Comparison of ENCODE assay signal across 15 cellular contexts in genomic region chr1:232591344-232591743, GRCh38. TPM values are rescaled to one million over a fixed set of nuclear protein-coding genes. Genes with fewer than 3 reads are reported as not detected.
DNase-seq lines count a peak whose midpoint lies in the region; ATAC-seq, FAIRE-seq and TF ChIP-seq lines count a peak whose summit lies in the region.
"Had no signal": no experiment of that assay in that cellular context is flagged by ENCODE, and none has a peak within 500 bp of the region (broad histone marks: within the 10 kb centered on the region; RNA-seq: fewer than 3 reads in every experiment).

No MANE protein-coding gene starts in this region.

- H3K79me2 ChIP-seq in HepG2 (ENCODE audit: insufficient read depth, low read length) = no peaks in the 10 kb centered on the region

- H4K20me1 ChIP-seq in HepG2 (ENCODE audit: insufficient read depth, low read length) = no peaks in the 10 kb centered on the region

- H3K4me2 ChIP-seq in HepG2 (ENCODE audit: low read depth, low read length) = no peak overlapping the region

- 92% methylated on average over 3 of the region's 3 CpGs for WGBS in right lobe of liver (ENCODE audit: insufficient coverage, low coverage, low lambda C conversion rate, missing lambda C conversion rate)
- WGBS in HepG2 (ENCODE audit: low lambda C conversion rate) = 31% methylated on average over 3 of the region's 3 CpGs

- in situ Hi-C loops in HepG2 (cut with HindIII; ENCODE audit: extremely low pct_ligation_motif_present, low pct_unique_long_range_greater_than_20kb) = no loop called here

- ATAC-seq in right lobe of liver (no peak), HepG2 (no peak), upper lobe of right lung (no peak), GM21367 (IDR thresholded peaks at IDR 0.05; ENCODE audit: unreplicated experiment) (no peak)
- ATAC-seq: stimulated activated naive CD8-positive, alpha-beta T cell treated with anti-CD3 and anti-CD28 coated beads, Interleukin-15, amount 100 ng/mL, for 72 hours had no signal

- H2AFZ ChIP-seq in HepG2 (ENCODE audit: low read length) = no peak overlapping the region

- intact Hi-C loops in right lobe of liver (cut with DNase I) = no loop called here
- intact Hi-C loops in HepG2 (cut with micrococcal nuclease; ENCODE audit: unreplicated experiment) = no loop called here
- intact Hi-C loops in dorsolateral prefrontal cortex (cut with DNase I) = no loop called here
- intact Hi-C loops in upper lobe of right lung (cut with DNase I) = no loop called here
- intact Hi-C loops in ascending aorta (cut with DNase I) = no loop called here

- no TSS peak for BruUV-seq in HepG2 (replicated peaks; lab: Mats Ljungman, UMichigan)

- H3K9ac ChIP-seq in HepG2 (ENCODE audit: insufficient read depth, low read depth, low read length) = no peak overlapping the region

- H3K9me3 ChIP-seq in right lobe of liver = no peaks in the 10 kb centered on the region
- no peaks in the 10 kb centered on the region for H3K9me3 ChIP-seq in HepG2 (ENCODE audit: low read length)
- H3K9me3 ChIP-seq in neutrophil = no peaks in the 10 kb centered on the region
- no peaks in the 10 kb centered on the region for H3K9me3 ChIP-seq in upper lobe of right lung
- no peaks in the 10 kb centered on the region for H3K9me3 ChIP-seq in ascending aorta

- H3K27me3 ChIP-seq in right lobe of liver (no peaks in the 10 kb centered on the region), HepG2 (ENCODE audit: control insufficient read depth in 1 of 2, insufficient read depth in 2 of 2, low read length in 2 of 2) (peaks cover 0 to 14% of the 10 kb centered on the region in 2 experiments; a peak in 1 of 5 replicates), dorsolateral prefrontal cortex (no peaks in the 10 kb centered on the region), neutrophil (no peaks in the 10 kb centered on the region), upper lobe of right lung (no peaks in the 10 kb centered on the region), ascending aorta (no peaks in the 10 kb centered on the region)

- DNase-seq in right lobe of liver = no peak
- DNase-seq in HepG2 (ENCODE audit: low spot score) = no peak
- DNase-seq in dorsolateral prefrontal cortex = no peak
- DNase-seq in upper lobe of right lung = no peak
- DNase-seq in stimulated activated naive CD4-positive, alpha-beta T cell (lab: John Stamatoyannopoulos, UW) = no peak
- DNase-seq in ascending aorta (ENCODE audit: low spot score in 2 of 2) = no peak
- DNase-seq: activated B cell treated with CpG ODN at 0.5 μM for 24 hours; activated CD8-positive, alpha-beta memory T cell treated with anti-CD3 and anti-CD28 coated beads for 24 hours; HFFc6; naive thymus-derived CD4-positive, alpha-beta T cell; NCI-H2227 treated with DMSO at 0.1 percent for 48 hours; stimulated activated naive CD8-positive, alpha-beta T cell treated with anti-CD3 and anti-CD28 coated beads, Interleukin-15, amount 100 ng/mL, for 72 hours had no signal

- H3K27ac ChIP-seq in right lobe of liver (peak overlapping the region in 2 of 3 donors; percentile 6 to 40), HepG2 (ENCODE audit: extremely low read length, insufficient read depth, low read length) (no peak overlapping the region), dorsolateral prefrontal cortex (peak overlapping the region in 46 of 59 donors; percentile 1 to 77 (median 50)), neutrophil (peak overlapping the region; percentile 79), upper lobe of right lung (peak overlapping the region; percentile 72), ascending aorta (no peak overlapping the region)

- H3K36me3 ChIP-seq in right lobe of liver (no peaks in the 10 kb centered on the region), HepG2 (replicated peaks in 1 of 2; ENCODE audit: control insufficient read depth in 1 of 2, insufficient read depth in 2 of 2, low read length in 2 of 2) (no peaks in the 10 kb centered on the region), neutrophil (no peaks in the 10 kb centered on the region), upper lobe of right lung (no peaks in the 10 kb centered on the region), ascending aorta (no peaks in the 10 kb centered on the region)

- TF ChIP-seq POLR2A in right lobe of liver (IDR thresholded peaks at IDR 0.05) = no peak
- no peak for TF ChIP-seq POLR2A in HepG2 (IDR thresholded peaks at IDR 0.05; ENCODE audit: insufficient read depth in 1 of 2, low read depth in 2 of 2, low read length in 2 of 2)

- TF ChIP-seq RAD21 in HepG2 (CRISPR knock-in tag; IDR thresholded peaks at IDR 0.05) = no peak

- CTCF ChIA-PET in HepG2 (lab: Yijun Ruan, JAX; ENCODE audit: low intra/inter-chr PET ratio, low total read pairs) = no interaction called here

- no peak for TF ChIP-seq CTCF in right lobe of liver (IDR thresholded peaks at IDR 0.05)
- TF ChIP-seq CTCF in HepG2 (CRISPR knock-in tag; IDR thresholded peaks at IDR 0.05) = no peak
- no peak for TF ChIP-seq CTCF in dorsolateral prefrontal cortex (IDR thresholded peaks at IDR 0.05 in 54 of 56, conservative IDR thresholded peaks at IDR 0.05 in 2 of 56; ENCODE audit: low read depth in 1 of 56, partially characterized antibody in 56 of 56)
- no peak for TF ChIP-seq CTCF in neutrophil (IDR thresholded peaks at IDR 0.05)
- no peak for TF ChIP-seq CTCF in upper lobe of right lung (IDR thresholded peaks at IDR 0.05)
- no peak for TF ChIP-seq CTCF in ascending aorta (IDR thresholded peaks at IDR 0.05)

- POLR2A ChIA-PET in HepG2 (lab: Yijun Ruan, JAX) = no interaction called here

- H3K4me3 ChIP-seq in right lobe of liver = no peak overlapping the region
- no peak overlapping the region for H3K4me3 ChIP-seq in HepG2 (replicated peaks in 1 of 3; ENCODE audit: insufficient read depth in 1 of 3, low read depth in 2 of 3, low read length in 3 of 3)
- no peak overlapping the region for H3K4me3 ChIP-seq in dorsolateral prefrontal cortex
- peak overlapping the region in 1 of 2 experiments; percentile 46 for H3K4me3 ChIP-seq in neutrophil (ENCODE audit: low read depth in 1 of 2, low read length in 1 of 2)
- H3K4me3 ChIP-seq in upper lobe of right lung = no peak overlapping the region
- no peak overlapping the region for H3K4me3 ChIP-seq in ascending aorta

- TF ChIP-seq EP300 in HepG2 (IDR thresholded peaks at IDR 0.05; ENCODE audit: low read depth in 2 of 2, low read length in 2 of 2) (no peak), HepG2 (CRISPR knock-in tag; IDR thresholded peaks at IDR 0.05; ENCODE audit: borderline replicate concordance) (no peak)

- FAIRE-seq in HepG2 (lab: Jason Lieb, UNC) = no peak
- FAIRE-seq: endometrium had no signal

- H3K4me1 ChIP-seq in right lobe of liver = peaks cover 0 to 3% (median 0%) of the 10 kb centered on the region in 4 donors
- no peaks in the 10 kb centered on the region for H3K4me1 ChIP-seq in HepG2 (ENCODE audit: insufficient read depth, low read length)
- H3K4me1 ChIP-seq in neutrophil (ENCODE audit: control insufficient read depth in 1 of 2, insufficient read depth in 1 of 2, low read depth in 1 of 2, low read length in 1 of 2) = peaks cover 40 to 52% of the 10 kb centered on the region in 2 experiments
- H3K4me1 ChIP-seq in upper lobe of right lung = peaks cover 43% of the 10 kb centered on the region
- H3K4me1 ChIP-seq in ascending aorta = no peaks in the 10 kb centered on the region

TF ChIP-seq in HepG2, 621 proteins besides CTCF, POLR2A, EP300 and RAD21 (continues in another document):
- TF ChIP-seq PPARG (CRISPR knock-in tag; conservative IDR thresholded peaks at IDR 0.05) = no peak

RNA-seq across cellular contexts. Expression of gene SIPA1L2, which starts 38.6 kb away (rescaled TPM):
- total RNA-seq in right lobe of liver = 10 to 100 TPM in 4 of 6 experiments, 1 to 10 TPM in 2; 3.7 to 22.8 (median 10.7) TPM
- 0.03 TPM in 1 of 2 replicates, not detected in the other for total RNA-seq in HepG2 (2016; rRNA removed; fragmentation: Illumina TruSeq; extraction: Trizol)
- not detected in 2 replicates for total RNA-seq in HepG2 (2016; cell fraction: cytosol; rRNA removed; fragmentation: Illumina TruSeq; extraction: Trizol; ENCODE audit: low read depth)
- total RNA-seq in HepG2 (2016; cell fraction: insoluble cytoplasmic fraction; rRNA removed; fragmentation: Illumina TruSeq; extraction: Trizol) = not detected in 2 replicates
- total RNA-seq in HepG2 (2016; cell fraction: membrane; rRNA removed; fragmentation: Illumina TruSeq; extraction: Trizol) = 0.03 TPM in 1 of 2 replicates, not detected in the other
- total RNA-seq in HepG2 (2016; cell fraction: nucleus; rRNA removed; fragmentation: Illumina TruSeq; extraction: Trizol) = not detected in 2 replicates
- 0.01 and 0.03 TPM in 2 replicates for polyA plus RNA-seq in HepG2 (2011; rRNA removed)
- polyA plus RNA-seq in HepG2 (2011; cell fraction: cytosol; rRNA removed) = 0.01 TPM in 1 of 2 replicates, not detected in the other
- polyA plus RNA-seq in HepG2 (2011; cell fraction: nucleus; rRNA removed) = 0.05 TPM in 1 of 2 replicates, not detected in the other
- polyA plus RNA-seq in HepG2 (2012) = not detected in 2 replicates
- not detected in 2 replicates for polyA plus RNA-seq in HepG2 (2016; cell fraction: cytosol; fragmentation: Illumina TruSeq; extraction: Trizol; ENCODE audit: low read depth)
- not detected in 2 replicates for polyA plus RNA-seq in HepG2 (2016; cell fraction: insoluble cytoplasmic fraction; fragmentation: Illumina TruSeq; extraction: Trizol; ENCODE audit: low read depth)
- not detected in 2 replicates for polyA plus RNA-seq in HepG2 (2016; cell fraction: membrane; fragmentation: Illumina TruSeq; extraction: Trizol; ENCODE audit: low read depth)
- not detected in 2 replicates for polyA plus RNA-seq in HepG2 (2016; cell fraction: nucleus; fragmentation: Illumina TruSeq; extraction: Trizol; ENCODE audit: insufficient read depth, low read depth)
- 0.77 TPM in 1 of 2 replicates, not detected in the other for polyA minus RNA-seq in HepG2 (2011; rRNA and poly(A)+ RNA removed; ENCODE audit: low replicate concordance)
- not detected in 2 replicates for polyA minus RNA-seq in HepG2 (2011; cell fraction: cytosol; rRNA and poly(A)+ RNA removed)
- not detected in 2 replicates for polyA minus RNA-seq in HepG2 (2011; cell fraction: nucleus; rRNA and poly(A)+ RNA removed)
- total RNA-seq in dorsolateral prefrontal cortex = 10 to 100 TPM; 24.3 to 66.4 (median 47.9) TPM
- 38.3 TPM for total RNA-seq in upper lobe of right lung
- total RNA-seq in ascending aorta = 18.1 TPM

Comparison
In these comparisons a context has a peak if more than half of its experiments do, and no peak if none do; other contexts are left out.
1. H3K27ac ChIP-seq: peak in right lobe of liver (2 of 3), dorsolateral prefrontal cortex (46 of 59), neutrophil (single experiment) and upper lobe of right lung (single experiment); none in HepG2 (single experiment) and ascending aorta (0 of 2).
2. RNA of gene SIPA1L2, which starts 38.6 kb away (total RNA-seq): 24.3 to 66.4 TPM in dorsolateral prefrontal cortex, 38.3 TPM in upper lobe of right lung (single experiment), 18.1 TPM in ascending aorta (single experiment) and 3.7 to 22.8 TPM in right lobe of liver; 0.03 TPM in HepG2; every median in the first group is over 4 times any median in the second.